In genomic region chr2:73359915-73360697, GRCh38 we compare ENCODE assay signal across 1 cellular context.
TF ChIP-seq lines count a peak whose summit lies in the region.

No MANE protein-coding gene starts in this region.

TF ChIP-seq in HepG2, 621 proteins besides CTCF, POLR2A, EP300 and RAD21 (continued from another document):
- TF ChIP-seq PLSCR1 (CRISPR knock-in tag; IDR thresholded peaks at IDR 0.05; ENCODE audit: borderline replicate concordance) (no peak), NFE2L2 (IDR thresholded peaks at IDR 0.05; ENCODE audit: low read length) (no peak), STAG1 (CRISPR knock-in tag; IDR thresholded peaks at IDR 0.05) (peak; percentile 24; the same call in 1 of the 2 replicates), SMC3 (IDR thresholded peaks at IDR 0.05; ENCODE audit: low read length) (peak; percentile 37; the same call in 1 of the 2 replicates), ZNF800 (CRISPR knock-in tag; IDR thresholded peaks at IDR 0.05) (0 out of 2 replicates have a peak, but pooled peaks have one; percentile 27)
TF ChIP-seq in HepG2: peak in this region for 3.
